In genomic region chr7:90791596-90791995, GRCh38 we compare ENCODE assay signal across 18 cellular contexts.
"Had no signal": no experiment of that assay in that cellular context is flagged by ENCODE, and none has a peak within 500 bp of the region (broad histone marks: within the 10 kb centered on the region; RNA-seq: fewer than 3 reads in every experiment).

No MANE protein-coding gene starts in this region.

- DNase-seq: Karpas-422, KG1, MM.1S, NCI-H1092 treated with DMSO at 0.1 percent for 48 hours, NCI-H1436, NCI-H187, NCI-H2029, NCI-H2081 treated with DMSO at 0.1 percent for 48 hours, NCI-H2171, NCI-H226, NCI-H446, NCI-H510A, NCI-H524 treated with DMSO at 0.1 percent for 48 hours, NCI-H69, NCI-H774, RPMI8226, SHP77, SK-N-SH had no signal
